29 cellular contexts compared by ENCODE assay signal in the genomic region with DNA sequence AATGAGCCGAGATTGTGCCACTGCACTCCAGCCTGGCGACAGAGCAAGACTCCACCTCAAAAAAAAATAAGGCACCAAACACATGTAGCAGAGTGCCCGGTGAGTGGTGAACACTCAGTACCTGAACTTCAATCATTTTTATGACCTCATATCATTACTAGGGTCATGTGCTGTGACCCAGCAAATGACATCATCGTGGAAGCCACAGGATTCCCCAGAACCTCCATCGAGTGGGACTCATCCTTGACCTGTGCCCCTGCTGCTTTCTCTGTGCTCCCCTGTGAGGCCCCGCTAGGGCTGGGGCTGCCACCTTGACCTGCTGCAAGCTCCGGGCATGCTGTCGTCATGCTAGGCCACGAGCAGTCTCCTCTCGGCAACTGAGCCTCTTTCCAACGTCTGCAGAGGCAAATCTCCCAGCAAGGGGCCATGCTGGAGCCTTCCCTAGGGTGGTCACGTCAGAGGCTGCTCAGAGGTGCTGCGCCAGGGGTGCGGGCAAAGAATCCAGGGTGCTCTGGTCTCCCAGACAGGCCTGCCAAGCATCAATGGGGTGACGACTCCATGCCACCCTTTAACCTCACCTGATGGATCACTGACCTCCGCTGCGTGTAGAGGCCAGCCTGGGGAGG. TPM values are rescaled to one million over a fixed set of nuclear protein-coding genes. Genes with fewer than 3 reads are reported as not detected.
A peak's percentile ranks its signal among the peaks of the same experiment; 100 is the strongest.
DNase-seq lines count a peak whose midpoint lies in the region; ATAC-seq, FAIRE-seq and TF ChIP-seq lines count a peak whose summit lies in the region.
"Had no signal": no experiment of that assay in that cellular context is flagged by ENCODE, and none has a peak within 500 bp of the region (broad histone marks: within the 10 kb centered on the region; RNA-seq: fewer than 3 reads in every experiment).

No MANE protein-coding gene starts in this region.

- H2AFZ ChIP-seq in HepG2 (ENCODE audit: low read length) = no peak overlapping the region
- H2AFZ ChIP-seq: PC-9 had no signal

- POLR2A ChIA-PET in activated CD4-positive, alpha-beta T cell treated with anti-CD3 and anti-CD28 coated beads for 36 hours (lab: Charles Lee) = no interaction called here
- POLR2A ChIA-PET in HepG2 (lab: Yijun Ruan, JAX) = interaction anchor here (0.5 kb wide), 1 partner anchor 28 kb away, joined by 3 read pairs; no protein-coding TSS in a partner anchor

- no peak for TF ChIP-seq RAD21 in HepG2 (CRISPR knock-in tag; IDR thresholded peaks at IDR 0.05)

- H3K9me3 Mint-ChIP-seq in activated CD4-positive, alpha-beta T cell treated with anti-CD3 and anti-CD28 coated beads for 36 hours (ENCODE audit: low read depth) = no peaks in the 10 kb centered on the region
- H3K9me3 Mint-ChIP-seq in central memory CD8-positive, alpha-beta T cell = no peaks in the 10 kb centered on the region
- H3K9me3 Mint-ChIP-seq: activated CD8-positive, alpha-beta T cell treated with anti-CD3 and anti-CD28 coated beads for 36 hours; activated naive CD4-positive, alpha-beta T cell treated with anti-CD3 and anti-CD28 coated beads, Interleukin-2, amount 50 U/mL, for 24 hours; dendritic cell treated with granulocyte-macrophage colony-stimulating factor and Interleukin-4, amounts not matched to agents 40 ng/mL and 50 ng/mL, for 4 days; T-helper 1 cell treated with Interleukin-12 subunit alpha and Interleukin-12 subunit beta and Interleukin-4 antibody, amounts not matched to agents 30 μg/mL and 1 μg/mL, for 36 hours had no signal

- FAIRE-seq in HepG2 (lab: Jason Lieb, UNC) = no peak
- FAIRE-seq: endothelial cell of umbilical vein, GM19239 had no signal

- H3K36me3 Mint-ChIP-seq in activated CD4-positive, alpha-beta T cell treated with anti-CD3 and anti-CD28 coated beads for 36 hours (ENCODE audit: low read depth) = peaks cover 6% of the 10 kb centered on the region
- peaks cover 5% of the 10 kb centered on the region for H3K36me3 Mint-ChIP-seq in central memory CD8-positive, alpha-beta T cell (ENCODE audit: insufficient read depth)
- H3K36me3 Mint-ChIP-seq: activated naive CD4-positive, alpha-beta T cell treated with anti-CD3 and anti-CD28 coated beads, Interleukin-2, amount 50 U/mL, for 24 hours had no signal

- H3K9me3 ChIP-seq in HepG2 (ENCODE audit: low read length) = no peaks in the 10 kb centered on the region
- no peaks in the 10 kb centered on the region for H3K9me3 ChIP-seq in thyroid gland
- H3K9me3 ChIP-seq in heart left ventricle = no peaks in the 10 kb centered on the region
- H3K9me3 ChIP-seq: BE2C, body of pancreas, left ventricle myocardium inferior, MG63, SJSA1 had no signal

- H3K27me3 ChIP-seq in HepG2 (ENCODE audit: control insufficient read depth in 1 of 2, insufficient read depth in 2 of 2, low read length in 2 of 2) (no peaks in the 10 kb centered on the region), thyroid gland (no peaks in the 10 kb centered on the region), heart left ventricle (no peaks in the 10 kb centered on the region)
- H3K27me3 ChIP-seq: BE2C, body of pancreas, MG63, SJSA1 had no signal

- peak; percentile 26 for ATAC-seq in activated CD4-positive, alpha-beta T cell treated with anti-CD3 and anti-CD28 coated beads for 36 hours
- ATAC-seq in central memory CD8-positive, alpha-beta T cell (replicated peaks; ENCODE audit: extremely low read depth, poor library complexity, severe bottlenecking) = no peak
- peak; percentile 40 for ATAC-seq in HepG2
- no peak for ATAC-seq in HG03571 (IDR thresholded peaks at IDR 0.05; ENCODE audit: unreplicated experiment)
- ATAC-seq in heart left ventricle = no peak
- ATAC-seq in GM21360 (IDR thresholded peaks at IDR 0.05; ENCODE audit: unreplicated experiment) = no peak
- ATAC-seq: activated CD8-positive, alpha-beta T cell treated with anti-CD3 and anti-CD28 coated beads for 36 hours; body of pancreas had no signal

- H3K4me3 Mint-ChIP-seq in activated CD4-positive, alpha-beta T cell treated with anti-CD3 and anti-CD28 coated beads for 36 hours = no peak overlapping the region
- no peak overlapping the region for H3K4me3 Mint-ChIP-seq in central memory CD8-positive, alpha-beta T cell
- H3K4me3 Mint-ChIP-seq: activated CD8-positive, alpha-beta T cell treated with anti-CD3 and anti-CD28 coated beads for 36 hours; activated naive CD4-positive, alpha-beta T cell treated with anti-CD3 and anti-CD28 coated beads, Interleukin-2, amount 50 U/mL, for 24 hours; dendritic cell treated with granulocyte-macrophage colony-stimulating factor and Interleukin-4, amounts not matched to agents 40 ng/mL and 50 ng/mL, for 4 days; T-helper 1 cell treated with Interleukin-12 subunit alpha and Interleukin-12 subunit beta and Interleukin-4 antibody, amounts not matched to agents 30 μg/mL and 1 μg/mL, for 36 hours had no signal

- peak; percentile 55 to 70; a peak in 2 of 4 replicates for TF ChIP-seq EP300 in HepG2 (IDR thresholded peaks at IDR 0.05; ENCODE audit: low read depth in 2 of 2, low read length in 2 of 2)
- TF ChIP-seq EP300 in HepG2 (CRISPR knock-in tag; IDR thresholded peaks at IDR 0.05; ENCODE audit: borderline replicate concordance) = peak; percentile 57; the same call in 1 of the 2 replicates

- no peaks in the 10 kb centered on the region for H4K20me1 ChIP-seq in HepG2 (ENCODE audit: insufficient read depth, low read length)

- H3K4me2 ChIP-seq in HepG2 (ENCODE audit: low read depth, low read length) = peak overlapping the region; percentile 40
- H3K4me2 ChIP-seq: PC-9 had no signal

- intact Hi-C loops in activated CD4-positive, alpha-beta T cell treated with anti-CD3 and anti-CD28 coated beads for 36 hours (cut with DNase I, micrococcal nuclease) = no loop called here
- intact Hi-C loops in HepG2 (cut with micrococcal nuclease; ENCODE audit: unreplicated experiment) (no loop called here), thyroid gland (cut with DNase I) (no loop called here), heart left ventricle (cut with DNase I) (no loop called here)

- peaks cover 69% of the 10 kb centered on the region for H3K4me1 ChIP-seq in HepG2 (ENCODE audit: insufficient read depth, low read length)
- peaks cover 38 to 59% of the 10 kb centered on the region in 2 donors for H3K4me1 ChIP-seq in thyroid gland
- peaks cover 0 to 16% (median 8%) of the 10 kb centered on the region in 12 donors for H3K4me1 ChIP-seq in heart left ventricle
- H3K4me1 ChIP-seq: BE2C had no signal

- CTCF ChIA-PET in activated CD4-positive, alpha-beta T cell treated with anti-CD3 and anti-CD28 coated beads for 36 hours (lab: Charles Lee) = interaction anchor here (0.6 to 1.6 kb wide), 2 partner anchors 16 to 58 kb away, joined by 3 read pairs; no protein-coding TSS in a partner anchor
- CTCF ChIA-PET in HepG2 (lab: Yijun Ruan, JAX; ENCODE audit: low intra/inter-chr PET ratio, low total read pairs) = no interaction called here

- 36% methylated on average over 10 of the region's 17 CpGs for WGBS in HepG2 (ENCODE audit: low lambda C conversion rate)
- 84 to 96% methylated on average over 3 to 8 of the region's 17 CpGs for WGBS in thyroid gland, 2 donors
- 81 to 91% (median 83%) methylated on average over 11 to 17 of the region's 17 CpGs for WGBS in heart left ventricle, 4 donors

- TF ChIP-seq POLR2A in HepG2 (IDR thresholded peaks at IDR 0.05; ENCODE audit: insufficient read depth in 1 of 2, low read depth in 2 of 2, low read length in 2 of 2) (no peak), thyroid gland (IDR thresholded peaks at IDR 0.05) (no peak), heart left ventricle (IDR thresholded peaks at IDR 0.05) (no peak)

- no peaks in the 10 kb centered on the region for H3K79me2 ChIP-seq in HepG2 (ENCODE audit: insufficient read depth, low read length)

- H3K36me3 ChIP-seq in HepG2 (replicated peaks in 1 of 2; ENCODE audit: control insufficient read depth in 1 of 2, insufficient read depth in 2 of 2, low read length in 2 of 2) = no peaks in the 10 kb centered on the region
- H3K36me3 ChIP-seq in thyroid gland = peaks cover 10 to 12% of the 10 kb centered on the region in 2 donors
- peaks cover 0 to 36% (median 23%) of the 10 kb centered on the region in 9 donors for H3K36me3 ChIP-seq in heart left ventricle
- H3K36me3 ChIP-seq: BE2C had no signal

- H3K9ac ChIP-seq in HepG2 (ENCODE audit: insufficient read depth, low read depth, low read length) = peak overlapping the region; percentile 43

- no TSS peak for BruUV-seq in HepG2 (replicated peaks; lab: Mats Ljungman, UMichigan)

- H3K27ac ChIP-seq in HepG2 (ENCODE audit: extremely low read length, insufficient read depth, low read length) (peak overlapping the region; percentile 67), thyroid gland (peak overlapping the region in 2 of 3 donors; percentile 61 to 85), heart left ventricle (no peak overlapping the region)
- H3K27ac ChIP-seq: 22Rv1, body of pancreas, left ventricle myocardium inferior, PC-9, SJSA1, WERI-Rb-1 had no signal

- in situ Hi-C loops in HepG2 (cut with HindIII; ENCODE audit: extremely low pct_ligation_motif_present, low pct_unique_long_range_greater_than_20kb) = no loop called here

- H3K27ac Mint-ChIP-seq in activated CD4-positive, alpha-beta T cell treated with anti-CD3 and anti-CD28 coated beads for 36 hours = no peak overlapping the region
- peak overlapping the region; percentile 38 for H3K27ac Mint-ChIP-seq in central memory CD8-positive, alpha-beta T cell (ENCODE audit: low read depth)
- H3K27ac Mint-ChIP-seq: activated CD8-positive, alpha-beta T cell treated with anti-CD3 and anti-CD28 coated beads for 36 hours; activated naive CD4-positive, alpha-beta T cell treated with anti-CD3 and anti-CD28 coated beads, Interleukin-2, amount 50 U/mL, for 24 hours; dendritic cell treated with granulocyte-macrophage colony-stimulating factor and Interleukin-4, amounts not matched to agents 40 ng/mL and 50 ng/mL, for 4 days; T-helper 1 cell treated with Interleukin-12 subunit alpha and Interleukin-12 subunit beta and Interleukin-4 antibody, amounts not matched to agents 30 μg/mL and 1 μg/mL, for 36 hours had no signal

- no peak overlapping the region for H3K4me3 ChIP-seq in HepG2 (replicated peaks in 1 of 3; ENCODE audit: insufficient read depth in 1 of 3, low read depth in 2 of 3, low read length in 3 of 3)
- H3K4me3 ChIP-seq in thyroid gland (replicated peaks in 1 of 3) = no peak overlapping the region
- no peak overlapping the region for H3K4me3 ChIP-seq in heart left ventricle
- H3K4me3 ChIP-seq: body of pancreas, left ventricle myocardium inferior, MG63, PC-9, SJSA1 had no signal

- no peak for DNase-seq in activated CD4-positive, alpha-beta T cell treated with anti-CD3 and anti-CD28 coated beads for 36 hours
- no peak for DNase-seq in activated CD4-positive, alpha-beta T cell treated with anti-CD3 and anti-CD28 coated beads, Interleukin-2, amount 50 U/mL, for 48 hours
- no peak for DNase-seq in central memory CD8-positive, alpha-beta T cell (ENCODE audit: low spot score in 2 of 2)
- DNase-seq in HepG2 (ENCODE audit: low spot score) (peak; percentile 60), thyroid gland (no peak), heart left ventricle (no peak)
- DNase-seq: activated CD8-positive, alpha-beta T cell treated with anti-CD3 and anti-CD28 coated beads for 36 hours; activated T-cell treated with anti-CD3 and anti-CD28 coated beads, Interleukin-2, amount 50 U/mL, for 48 hours; BE2C; body of pancreas; Calu3; foreskin melanocyte; H7; left ventricle myocardium inferior; MG63; NCI-H146; NCI-H748 treated with DMSO at 0.1 percent for 48 hours; occipital lobe; WERI-Rb-1 had no signal

- TF ChIP-seq CTCF in HepG2 (CRISPR knock-in tag; IDR thresholded peaks at IDR 0.05) (0 out of 2 replicates have a peak, but pooled peaks have one; percentile 11), thyroid gland (IDR thresholded peaks at IDR 0.05) (no peak), heart left ventricle (IDR thresholded peaks at IDR 0.05) (no peak)

- no peaks in the 10 kb centered on the region for H3K27me3 Mint-ChIP-seq in activated CD4-positive, alpha-beta T cell treated with anti-CD3 and anti-CD28 coated beads for 36 hours
- H3K27me3 Mint-ChIP-seq in central memory CD8-positive, alpha-beta T cell = no peaks in the 10 kb centered on the region
- H3K27me3 Mint-ChIP-seq: activated CD8-positive, alpha-beta T cell treated with anti-CD3 and anti-CD28 coated beads for 36 hours; activated naive CD4-positive, alpha-beta T cell treated with anti-CD3 and anti-CD28 coated beads, Interleukin-2, amount 50 U/mL, for 24 hours; dendritic cell treated with granulocyte-macrophage colony-stimulating factor and Interleukin-4, amounts not matched to agents 40 ng/mL and 50 ng/mL, for 4 days had no signal

- H3K4me1 Mint-ChIP-seq in activated CD4-positive, alpha-beta T cell treated with anti-CD3 and anti-CD28 coated beads for 36 hours = peaks cover 7% of the 10 kb centered on the region
- H3K4me1 Mint-ChIP-seq in central memory CD8-positive, alpha-beta T cell = peaks cover 25% of the 10 kb centered on the region

RNA-seq across cellular contexts. Expression of a gene that starts 18.5 kb away (rescaled TPM):
- total RNA-seq in activated CD4-positive, alpha-beta T cell treated with anti-CD3 and anti-CD28 coated beads for 36 hours = 10 to 100 TPM; 24.2 to 26.9 TPM
- 12.9 and 13.0 TPM in 2 replicates for total RNA-seq in HepG2 (2016; rRNA removed; fragmentation: Illumina TruSeq; extraction: Trizol)
- 14.4 and 15.2 TPM in 2 replicates for total RNA-seq in HepG2 (2016; cell fraction: cytosol; rRNA removed; fragmentation: Illumina TruSeq; extraction: Trizol; ENCODE audit: low read depth)
- 12.4 and 12.7 TPM in 2 replicates for total RNA-seq in HepG2 (2016; cell fraction: insoluble cytoplasmic fraction; rRNA removed; fragmentation: Illumina TruSeq; extraction: Trizol)
- total RNA-seq in HepG2 (2016; cell fraction: membrane; rRNA removed; fragmentation: Illumina TruSeq; extraction: Trizol) = 34.8 and 35.0 TPM in 2 replicates
- 4.4 and 5.2 TPM in 2 replicates for total RNA-seq in HepG2 (2016; cell fraction: nucleus; rRNA removed; fragmentation: Illumina TruSeq; extraction: Trizol)
- polyA plus RNA-seq in HepG2 (2011; rRNA removed) = 10.7 and 11.5 TPM in 2 replicates
- polyA plus RNA-seq in HepG2 (2011; cell fraction: cytosol; rRNA removed) = 10.9 and 11.5 TPM in 2 replicates
- 3.4 and 4.3 TPM in 2 replicates for polyA plus RNA-seq in HepG2 (2011; cell fraction: nucleus; rRNA removed)
- polyA plus RNA-seq in HepG2 (2012) = 12.3 and 13.7 TPM in 2 replicates
- 20.7 and 21.8 TPM in 2 replicates for polyA plus RNA-seq in HepG2 (2016; cell fraction: cytosol; fragmentation: Illumina TruSeq; extraction: Trizol; ENCODE audit: low read depth)
- 17.9 TPM in 2 replicates for polyA plus RNA-seq in HepG2 (2016; cell fraction: insoluble cytoplasmic fraction; fragmentation: Illumina TruSeq; extraction: Trizol; ENCODE audit: low read depth)
- polyA plus RNA-seq in HepG2 (2016; cell fraction: membrane; fragmentation: Illumina TruSeq; extraction: Trizol; ENCODE audit: low read depth) = 36.8 and 38.1 TPM in 2 replicates
- 10.2 and 10.4 TPM in 2 replicates for polyA plus RNA-seq in HepG2 (2016; cell fraction: nucleus; fragmentation: Illumina TruSeq; extraction: Trizol; ENCODE audit: insufficient read depth, low read depth)
- polyA minus RNA-seq in HepG2 (2011; rRNA and poly(A)+ RNA removed; ENCODE audit: low replicate concordance) = 25.4 and 50.4 TPM in 2 replicates
- 16.7 and 19.5 TPM in 2 replicates for polyA minus RNA-seq in HepG2 (2011; cell fraction: cytosol; rRNA and poly(A)+ RNA removed)
- 2.4 and 3.9 TPM in 2 replicates for polyA minus RNA-seq in HepG2 (2011; cell fraction: nucleus; rRNA and poly(A)+ RNA removed)
- 10 to 100 TPM; 49.9 to 72.0 (median 60.2) TPM for total RNA-seq in thyroid gland
- 10 to 100 TPM; 18.0 to 68.6 (median 25.1) TPM for total RNA-seq in heart left ventricle
- polyA plus RNA-seq in heart left ventricle = 10 to 100 TPM; 16.9 to 28.1 TPM

RNA-seq across cellular contexts. Expression of a gene that starts 28.6 kb away (rescaled TPM):
- total RNA-seq in activated CD4-positive, alpha-beta T cell treated with anti-CD3 and anti-CD28 coated beads for 36 hours = not detected
- total RNA-seq in HepG2 (2016; rRNA removed; fragmentation: Illumina TruSeq; extraction: Trizol) (0.35 and 0.66 TPM in 2 replicates), thyroid gland (1 to 10 TPM in 2 of 4 donors, under 1 TPM in 1, not detected in 1; 0.39 to 1.6 (median 1.3) TPM), heart left ventricle (1 to 10 TPM in 2 of 9 donors, under 1 TPM in 6, not detected in 1; 0.17 to 3.9 (median 0.32) TPM)
- 0.20 and 0.35 TPM in 2 replicates for total RNA-seq in HepG2 (2016; cell fraction: cytosol; rRNA removed; fragmentation: Illumina TruSeq; extraction: Trizol; ENCODE audit: low read depth)
- 0.45 and 0.93 TPM in 2 replicates for total RNA-seq in HepG2 (2016; cell fraction: insoluble cytoplasmic fraction; rRNA removed; fragmentation: Illumina TruSeq; extraction: Trizol)
- 0.83 and 1.0 TPM in 2 replicates for total RNA-seq in HepG2 (2016; cell fraction: membrane; rRNA removed; fragmentation: Illumina TruSeq; extraction: Trizol)
- 0.75 and 1.1 TPM in 2 replicates for total RNA-seq in HepG2 (2016; cell fraction: nucleus; rRNA removed; fragmentation: Illumina TruSeq; extraction: Trizol)
- polyA plus RNA-seq in HepG2 (2011; rRNA removed) (4.7 and 5.6 TPM in 2 replicates), heart left ventricle (under 1 TPM; 0.19 TPM)
- polyA plus RNA-seq in HepG2 (2011; cell fraction: cytosol; rRNA removed) = 3.1 and 4.5 TPM in 2 replicates
- polyA plus RNA-seq in HepG2 (2011; cell fraction: nucleus; rRNA removed) = 7.9 and 11.8 TPM in 2 replicates
- polyA plus RNA-seq in HepG2 (2012) = 0.68 and 1.3 TPM in 2 replicates
- polyA plus RNA-seq in HepG2 (2016; cell fraction: cytosol; fragmentation: Illumina TruSeq; extraction: Trizol; ENCODE audit: low read depth) = 0.67 and 0.84 TPM in 2 replicates
- polyA plus RNA-seq in HepG2 (2016; cell fraction: insoluble cytoplasmic fraction; fragmentation: Illumina TruSeq; extraction: Trizol; ENCODE audit: low read depth) = 0.52 and 0.71 TPM in 2 replicates
- polyA plus RNA-seq in HepG2 (2016; cell fraction: membrane; fragmentation: Illumina TruSeq; extraction: Trizol; ENCODE audit: low read depth) = 1.1 and 1.2 TPM in 2 replicates
- 2.0 and 2.5 TPM in 2 replicates for polyA plus RNA-seq in HepG2 (2016; cell fraction: nucleus; fragmentation: Illumina TruSeq; extraction: Trizol; ENCODE audit: insufficient read depth, low read depth)
- 13.9 TPM in 1 of 2 replicates, not detected in the other for polyA minus RNA-seq in HepG2 (2011; rRNA and poly(A)+ RNA removed; ENCODE audit: low replicate concordance)
- polyA minus RNA-seq in HepG2 (2011; cell fraction: cytosol; rRNA and poly(A)+ RNA removed) = 3.2 and 3.3 TPM in 2 replicates
- polyA minus RNA-seq in HepG2 (2011; cell fraction: nucleus; rRNA and poly(A)+ RNA removed) = 4.0 and 4.6 TPM in 2 replicates
- total RNA-seq: activated CD8-positive, alpha-beta T cell treated with anti-CD3 and anti-CD28 coated beads for 36 hours; occipital lobe had no signal

RNA-seq across cellular contexts. Expression of a gene that starts 38.3 kb away (rescaled TPM):
- 10 to 100 TPM; 15.1 to 16.1 TPM for total RNA-seq in activated CD4-positive, alpha-beta T cell treated with anti-CD3 and anti-CD28 coated beads for 36 hours
- total RNA-seq in HepG2 (2016; rRNA removed; fragmentation: Illumina TruSeq; extraction: Trizol) (10.4 and 12.2 TPM in 2 replicates), thyroid gland (10 to 100 TPM; 16.4 to 25.8 (median 24.3) TPM), heart left ventricle (10 to 100 TPM in 4 of 9 donors, 1 to 10 TPM in 5; 7.4 to 11.7 (median 8.9) TPM)
- 2.5 and 2.6 TPM in 2 replicates for total RNA-seq in HepG2 (2016; cell fraction: cytosol; rRNA removed; fragmentation: Illumina TruSeq; extraction: Trizol; ENCODE audit: low read depth)
- total RNA-seq in HepG2 (2016; cell fraction: insoluble cytoplasmic fraction; rRNA removed; fragmentation: Illumina TruSeq; extraction: Trizol) = 8.5 and 11.7 TPM in 2 replicates
- total RNA-seq in HepG2 (2016; cell fraction: membrane; rRNA removed; fragmentation: Illumina TruSeq; extraction: Trizol) = 5.2 and 5.6 TPM in 2 replicates
- total RNA-seq in HepG2 (2016; cell fraction: nucleus; rRNA removed; fragmentation: Illumina TruSeq; extraction: Trizol) = 12.5 and 13.8 TPM in 2 replicates
- polyA plus RNA-seq in HepG2 (2011; rRNA removed) (6.3 and 6.7 TPM in 2 replicates), heart left ventricle (10 to 100 TPM; 10.1 to 10.6 TPM)
- 4.3 and 5.7 TPM in 2 replicates for polyA plus RNA-seq in HepG2 (2011; cell fraction: cytosol; rRNA removed)
- polyA plus RNA-seq in HepG2 (2011; cell fraction: nucleus; rRNA removed) = 32.3 and 36.3 TPM in 2 replicates
- 7.6 and 9.7 TPM in 2 replicates for polyA plus RNA-seq in HepG2 (2012)
- 1.2 and 1.4 TPM in 2 replicates for polyA plus RNA-seq in HepG2 (2016; cell fraction: cytosol; fragmentation: Illumina TruSeq; extraction: Trizol; ENCODE audit: low read depth)
- polyA plus RNA-seq in HepG2 (2016; cell fraction: insoluble cytoplasmic fraction; fragmentation: Illumina TruSeq; extraction: Trizol; ENCODE audit: low read depth) = 11.8 and 12.5 TPM in 2 replicates
- 3.1 and 3.4 TPM in 2 replicates for polyA plus RNA-seq in HepG2 (2016; cell fraction: membrane; fragmentation: Illumina TruSeq; extraction: Trizol; ENCODE audit: low read depth)
- polyA plus RNA-seq in HepG2 (2016; cell fraction: nucleus; fragmentation: Illumina TruSeq; extraction: Trizol; ENCODE audit: insufficient read depth, low read depth) = 29.5 and 29.6 TPM in 2 replicates
- 5.0 and 14.9 TPM in 2 replicates for polyA minus RNA-seq in HepG2 (2011; rRNA and poly(A)+ RNA removed; ENCODE audit: low replicate concordance)
- 1.4 and 1.7 TPM in 2 replicates for polyA minus RNA-seq in HepG2 (2011; cell fraction: cytosol; rRNA and poly(A)+ RNA removed)
- 11.3 and 11.8 TPM in 2 replicates for polyA minus RNA-seq in HepG2 (2011; cell fraction: nucleus; rRNA and poly(A)+ RNA removed)

Comparison
In these comparisons a context has a peak if more than half of its experiments do, and no peak if none do; other contexts are left out.
1. ATAC-seq: peak in activated CD4-positive, alpha-beta T cell treated with anti-CD3 and anti-CD28 coated beads for 36 hours (single experiment) and HepG2 (single experiment); none in central memory CD8-positive, alpha-beta T cell (single experiment), HG03571 (single experiment), heart left ventricle (0 of 4) and GM21360 (single experiment).
2. H3K27ac ChIP-seq: peak in HepG2 (single experiment) and thyroid gland (2 of 3); none in heart left ventricle (0 of 12).